Comparison of ENCODE assay signal across 1 cellular context in genomic region chr9:114159562-114160145, GRCh38.
TF ChIP-seq lines count a peak whose summit lies in the region.

No MANE protein-coding gene starts in this region.

TF ChIP-seq in HepG2, 621 proteins besides CTCF, POLR2A, EP300 and RAD21 (continued from another document and continues in another):
- TF ChIP-seq, protein P1, sequence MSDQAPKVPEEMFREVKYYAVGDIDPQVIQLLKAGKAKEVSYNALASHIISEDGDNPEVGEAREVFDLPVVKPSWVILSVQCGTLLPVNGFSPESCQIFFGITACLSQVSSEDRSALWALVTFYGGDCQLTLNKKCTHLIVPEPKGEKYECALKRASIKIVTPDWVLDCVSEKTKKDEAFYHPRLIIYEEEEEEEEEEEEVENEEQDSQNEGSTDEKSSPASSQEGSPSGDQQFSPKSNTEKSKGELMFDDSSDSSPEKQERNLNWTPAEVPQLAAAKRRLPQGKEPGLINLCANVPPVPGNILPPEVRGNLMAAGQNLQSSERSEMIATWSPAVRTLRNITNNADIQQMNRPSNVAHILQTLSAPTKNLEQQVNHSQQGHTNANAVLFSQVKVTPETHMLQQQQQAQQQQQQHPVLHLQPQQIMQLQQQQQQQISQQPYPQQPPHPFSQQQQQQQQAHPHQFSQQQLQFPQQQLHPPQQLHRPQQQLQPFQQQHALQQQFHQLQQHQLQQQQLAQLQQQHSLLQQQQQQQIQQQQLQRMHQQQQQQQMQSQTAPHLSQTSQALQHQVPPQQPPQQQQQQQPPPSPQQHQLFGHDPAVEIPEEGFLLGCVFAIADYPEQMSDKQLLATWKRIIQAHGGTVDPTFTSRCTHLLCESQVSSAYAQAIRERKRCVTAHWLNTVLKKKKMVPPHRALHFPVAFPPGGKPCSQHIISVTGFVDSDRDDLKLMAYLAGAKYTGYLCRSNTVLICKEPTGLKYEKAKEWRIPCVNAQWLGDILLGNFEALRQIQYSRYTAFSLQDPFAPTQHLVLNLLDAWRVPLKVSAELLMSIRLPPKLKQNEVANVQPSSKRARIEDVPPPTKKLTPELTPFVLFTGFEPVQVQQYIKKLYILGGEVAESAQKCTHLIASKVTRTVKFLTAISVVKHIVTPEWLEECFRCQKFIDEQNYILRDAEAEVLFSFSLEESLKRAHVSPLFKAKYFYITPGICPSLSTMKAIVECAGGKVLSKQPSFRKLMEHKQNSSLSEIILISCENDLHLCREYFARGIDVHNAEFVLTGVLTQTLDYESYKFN (CRISPR knock-in tag; conservative IDR thresholded peaks at IDR 0.05) = peak; percentile 56
- peak; percentile 53; the same call in 1 of the 2 replicates for TF ChIP-seq TARDBP (CRISPR knock-in tag; IDR thresholded peaks at IDR 0.05)
- peak; percentile 40; the same call in 1 of the 2 replicates for TF ChIP-seq RARA (CRISPR knock-in tag; IDR thresholded peaks at IDR 0.05)
- TF ChIP-seq, protein P2, sequence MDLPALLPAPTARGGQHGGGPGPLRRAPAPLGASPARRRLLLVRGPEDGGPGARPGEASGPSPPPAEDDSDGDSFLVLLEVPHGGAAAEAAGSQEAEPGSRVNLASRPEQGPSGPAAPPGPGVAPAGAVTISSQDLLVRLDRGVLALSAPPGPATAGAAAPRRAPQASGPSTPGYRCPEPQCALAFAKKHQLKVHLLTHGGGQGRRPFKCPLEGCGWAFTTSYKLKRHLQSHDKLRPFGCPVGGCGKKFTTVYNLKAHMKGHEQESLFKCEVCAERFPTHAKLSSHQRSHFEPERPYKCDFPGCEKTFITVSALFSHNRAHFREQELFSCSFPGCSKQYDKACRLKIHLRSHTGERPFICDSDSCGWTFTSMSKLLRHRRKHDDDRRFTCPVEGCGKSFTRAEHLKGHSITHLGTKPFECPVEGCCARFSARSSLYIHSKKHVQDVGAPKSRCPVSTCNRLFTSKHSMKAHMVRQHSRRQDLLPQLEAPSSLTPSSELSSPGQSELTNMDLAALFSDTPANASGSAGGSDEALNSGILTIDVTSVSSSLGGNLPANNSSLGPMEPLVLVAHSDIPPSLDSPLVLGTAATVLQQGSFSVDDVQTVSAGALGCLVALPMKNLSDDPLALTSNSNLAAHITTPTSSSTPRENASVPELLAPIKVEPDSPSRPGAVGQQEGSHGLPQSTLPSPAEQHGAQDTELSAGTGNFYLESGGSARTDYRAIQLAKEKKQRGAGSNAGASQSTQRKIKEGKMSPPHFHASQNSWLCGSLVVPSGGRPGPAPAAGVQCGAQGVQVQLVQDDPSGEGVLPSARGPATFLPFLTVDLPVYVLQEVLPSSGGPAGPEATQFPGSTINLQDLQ (CRISPR knock-in tag; IDR thresholded peaks at IDR 0.05) = peak; percentile 89
- TF ChIP-seq, protein P3, sequence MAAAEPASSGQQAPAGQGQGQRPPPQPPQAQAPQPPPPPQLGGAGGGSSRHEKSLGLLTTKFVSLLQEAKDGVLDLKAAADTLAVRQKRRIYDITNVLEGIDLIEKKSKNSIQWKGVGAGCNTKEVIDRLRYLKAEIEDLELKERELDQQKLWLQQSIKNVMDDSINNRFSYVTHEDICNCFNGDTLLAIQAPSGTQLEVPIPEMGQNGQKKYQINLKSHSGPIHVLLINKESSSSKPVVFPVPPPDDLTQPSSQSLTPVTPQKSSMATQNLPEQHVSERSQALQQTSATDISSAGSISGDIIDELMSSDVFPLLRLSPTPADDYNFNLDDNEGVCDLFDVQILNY (CRISPR knock-in tag; conservative IDR thresholded peaks at IDR 0.05) = no peak
- no peak for TF ChIP-seq ZNF256 (CRISPR knock-in tag; conservative IDR thresholded peaks at IDR 0.05)
- TF ChIP-seq MEF2D (CRISPR knock-in tag; IDR thresholded peaks at IDR 0.05) = no peak
- TF ChIP-seq, protein P4, sequence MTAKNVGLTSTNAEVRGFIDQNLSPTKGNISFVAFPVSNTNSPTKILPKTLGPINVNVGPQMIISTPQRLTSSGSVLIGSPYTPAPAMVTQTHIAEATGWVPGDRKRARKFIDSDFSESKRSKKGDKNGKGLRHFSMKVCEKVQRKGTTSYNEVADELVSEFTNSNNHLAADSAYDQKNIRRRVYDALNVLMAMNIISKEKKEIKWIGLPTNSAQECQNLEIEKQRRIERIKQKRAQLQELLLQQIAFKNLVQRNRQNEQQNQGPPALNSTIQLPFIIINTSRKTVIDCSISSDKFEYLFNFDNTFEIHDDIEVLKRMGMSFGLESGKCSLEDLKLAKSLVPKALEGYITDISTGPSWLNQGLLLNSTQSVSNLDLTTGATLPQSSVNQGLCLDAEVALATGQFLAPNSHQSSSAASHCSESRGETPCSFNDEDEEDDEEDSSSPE (CRISPR knock-in tag; IDR thresholded peaks at IDR 0.05) = no peak
- TF ChIP-seq RBFOX2 (IDR thresholded peaks at IDR 0.05; ENCODE audit: low read depth, low read length) = peak; percentile 15; the same call in 1 of the 2 replicates
- TF ChIP-seq, protein P5, sequence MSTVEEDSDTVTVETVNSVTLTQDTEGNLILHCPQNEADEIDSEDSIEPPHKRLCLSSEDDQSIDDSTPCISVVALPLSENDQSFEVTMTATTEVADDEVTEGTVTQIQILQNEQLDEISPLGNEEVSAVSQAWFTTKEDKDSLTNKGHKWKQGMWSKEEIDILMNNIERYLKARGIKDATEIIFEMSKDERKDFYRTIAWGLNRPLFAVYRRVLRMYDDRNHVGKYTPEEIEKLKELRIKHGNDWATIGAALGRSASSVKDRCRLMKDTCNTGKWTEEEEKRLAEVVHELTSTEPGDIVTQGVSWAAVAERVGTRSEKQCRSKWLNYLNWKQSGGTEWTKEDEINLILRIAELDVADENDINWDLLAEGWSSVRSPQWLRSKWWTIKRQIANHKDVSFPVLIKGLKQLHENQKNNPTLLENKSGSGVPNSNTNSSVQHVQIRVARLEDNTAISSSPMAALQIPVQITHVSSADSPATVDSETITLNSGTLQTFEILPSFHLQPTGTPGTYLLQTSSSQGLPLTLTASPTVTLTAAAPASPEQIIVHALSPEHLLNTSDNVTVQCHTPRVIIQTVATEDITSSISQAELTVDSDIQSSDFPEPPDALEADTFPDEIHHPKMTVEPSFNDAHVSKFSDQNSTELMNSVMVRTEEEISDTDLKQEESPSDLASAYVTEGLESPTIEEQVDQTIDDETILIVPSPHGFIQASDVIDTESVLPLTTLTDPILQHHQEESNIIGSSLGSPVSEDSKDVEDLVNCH (CRISPR knock-in tag; IDR thresholded peaks at IDR 0.05) = no peak
- TF ChIP-seq MAX (IDR thresholded peaks at IDR 0.05) = peak; percentile 49; the same call in 1 of the 2 replicates
- peak; percentile 82 for TF ChIP-seq NR2F6 (IDR thresholded peaks at IDR 0.05)
- peak; percentile 71 for TF ChIP-seq NR2F6 (CRISPR knock-in tag; IDR thresholded peaks at IDR 0.05)
- TF ChIP-seq ZNF574 (CRISPR knock-in tag; IDR thresholded peaks at IDR 0.05) = 0 out of 2 replicates have a peak, but pooled peaks have one; percentile 30
- TF ChIP-seq CBX2 (IDR thresholded peaks at IDR 0.05; ENCODE audit: low read depth, low read length) = no peak
- TF ChIP-seq CBX2 (CRISPR knock-in tag; IDR thresholded peaks at IDR 0.05; ENCODE audit: low read depth) = no peak
- 0 out of 2 replicates have a peak, but pooled peaks have one; percentile 45 for TF ChIP-seq HNRNPL (IDR thresholded peaks at IDR 0.05; ENCODE audit: low read depth, low read length)
- TF ChIP-seq TRIM22 (IDR thresholded peaks at IDR 0.05) = no peak
- TF ChIP-seq ESRRA (CRISPR knock-in tag; IDR thresholded peaks at IDR 0.05; ENCODE audit: low read depth) = 0 out of 2 replicates have a peak, but pooled peaks have one; percentile 44
- TF ChIP-seq ZNF687 (CRISPR knock-in tag; IDR thresholded peaks at IDR 0.05) = peak; percentile 49; the same call in 1 of the 2 replicates
- TF ChIP-seq, protein P6, sequence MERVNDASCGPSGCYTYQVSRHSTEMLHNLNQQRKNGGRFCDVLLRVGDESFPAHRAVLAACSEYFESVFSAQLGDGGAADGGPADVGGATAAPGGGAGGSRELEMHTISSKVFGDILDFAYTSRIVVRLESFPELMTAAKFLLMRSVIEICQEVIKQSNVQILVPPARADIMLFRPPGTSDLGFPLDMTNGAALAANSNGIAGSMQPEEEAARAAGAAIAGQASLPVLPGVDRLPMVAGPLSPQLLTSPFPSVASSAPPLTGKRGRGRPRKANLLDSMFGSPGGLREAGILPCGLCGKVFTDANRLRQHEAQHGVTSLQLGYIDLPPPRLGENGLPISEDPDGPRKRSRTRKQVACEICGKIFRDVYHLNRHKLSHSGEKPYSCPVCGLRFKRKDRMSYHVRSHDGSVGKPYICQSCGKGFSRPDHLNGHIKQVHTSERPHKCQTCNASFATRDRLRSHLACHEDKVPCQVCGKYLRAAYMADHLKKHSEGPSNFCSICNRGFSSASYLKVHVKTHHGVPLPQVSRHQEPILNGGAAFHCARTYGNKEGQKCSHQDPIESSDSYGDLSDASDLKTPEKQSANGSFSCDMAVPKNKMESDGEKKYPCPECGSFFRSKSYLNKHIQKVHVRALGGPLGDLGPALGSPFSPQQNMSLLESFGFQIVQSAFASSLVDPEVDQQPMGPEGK (CRISPR knock-in tag; IDR thresholded peaks at IDR 0.05) = peak; percentile 72
- peak in 1 of 2 experiments; percentile 69; a peak in 2 of 4 replicates for TF ChIP-seq NR2F1 (CRISPR knock-in tag; IDR thresholded peaks at IDR 0.05)
- peak; percentile 59 for TF ChIP-seq RBM22 (optimal IDR thresholded peaks at IDR 0.05; ENCODE audit: low read length)
- TF ChIP-seq ZNF891 (CRISPR knock-in tag; IDR thresholded peaks at IDR 0.05) = no peak
- TF ChIP-seq RXRA (CRISPR knock-in tag; IDR thresholded peaks at IDR 0.05) = peak; percentile 70; the same call in 1 of the 2 replicates
- TF ChIP-seq TGIF2 (CRISPR knock-in tag; IDR thresholded peaks at IDR 0.05) = 0 out of 2 replicates have a peak, but pooled peaks have one; percentile 48
- TF ChIP-seq HIC2 (CRISPR knock-in tag; IDR thresholded peaks at IDR 0.05; ENCODE audit: low read depth) = 0 out of 2 replicates have a peak, but pooled peaks have one; percentile 41
- TF ChIP-seq SALL1 (CRISPR knock-in tag; IDR thresholded peaks at IDR 0.05) = peak; percentile 13; the same call in 1 of the 2 replicates
- no peak for TF ChIP-seq ZNF3 (CRISPR knock-in tag; IDR thresholded peaks at IDR 0.05)
- TF ChIP-seq MTA1 (CRISPR knock-in tag; IDR thresholded peaks at IDR 0.05; ENCODE audit: borderline replicate concordance) = no peak
